In genomic region chr3:138907541-138907940, GRCh38 we compare ENCODE assay signal across 17 cellular contexts. TPM values are rescaled to one million over a fixed set of nuclear protein-coding genes. Genes with fewer than 3 reads are reported as not detected.
DNase-seq lines count a peak whose midpoint lies in the region; ATAC-seq and TF ChIP-seq lines count a peak whose summit lies in the region.
"Had no signal": no experiment of that assay in that cellular context is flagged by ENCODE, and none has a peak within 500 bp of the region (broad histone marks: within the 10 kb centered on the region; RNA-seq: fewer than 3 reads in every experiment).

No MANE protein-coding gene starts in this region.

- H3K27ac ChIP-seq in spleen = peak overlapping the region in 2 of 8 donors; percentile 50 to 60
- H3K27ac ChIP-seq: 22Rv1, BLaER1 had no signal

- WGBS in spleen, 5 donors = 51 to 83% (median 77%) methylated on average over 3 of the region's 3 CpGs

- DNase-seq in SKM-1 treated with dmso at 0.1 percent for 144 hours (lab: John Stamatoyannopoulos, UW; ENCODE audit: unreplicated experiment) = peak; percentile 46
- no peak for DNase-seq in SKM-1 (lab: John Stamatoyannopoulos, UW; ENCODE audit: unreplicated experiment)
- peak; percentile 35 to 43 for DNase-seq in NOMO-1 (lab: John Stamatoyannopoulos, UW; ENCODE audit: unreplicated experiment in 2 of 2)
- peak; percentile 14 for DNase-seq in OCI-M1 (lab: John Stamatoyannopoulos, UW)
- DNase-seq in stimulated activated CD4-positive, alpha-beta T cell treated with anti-CD3 and anti-CD28 coated beads, Interleukin-2, amount 100 ng/mL, for 24 hours = no peak
- DNase-seq in NCI-H1048 (lab: John Stamatoyannopoulos, UW) = no peak
- DNase-seq in spleen = no peak
- DNase-seq: Calu3; CD4-positive, CD25-positive, alpha-beta regulatory T cell; DMS 273 treated with DMSO at 0.1 percent for 48 hours; HCEC 1CT; HFFc6 had no signal

- peaks cover 0 to 5% (median 0%) of the 10 kb centered on the region in 6 donors for H3K4me1 ChIP-seq in spleen
- H3K4me1 ChIP-seq: BLaER1 had no signal

- no peak for ATAC-seq in HG03045 (IDR thresholded peaks at IDR 0.05; ENCODE audit: unreplicated experiment)
- ATAC-seq: GM12878 had no signal

- no peaks in the 10 kb centered on the region for H3K9me3 ChIP-seq in spleen
- H3K9me3 ChIP-seq: BLaER1 had no signal

- H3K36me3 ChIP-seq in spleen = no peaks in the 10 kb centered on the region
- H3K36me3 ChIP-seq: BLaER1 had no signal

- TF ChIP-seq POLR2A in spleen (IDR thresholded peaks at IDR 0.05) = no peak

- H3K4me3 ChIP-seq in spleen = no peak overlapping the region
- H3K4me3 ChIP-seq: BLaER1, GM12878 had no signal

- no peaks in the 10 kb centered on the region for H3K27me3 ChIP-seq in spleen (replicated peaks in 1 of 7)
- H3K27me3 ChIP-seq: BLaER1 had no signal

- no peak for TF ChIP-seq CTCF in spleen (IDR thresholded peaks at IDR 0.05 in 8 of 11, conservative IDR thresholded peaks at IDR 0.05 in 3 of 11)

- intact Hi-C loops in spleen (cut with DNase I; ENCODE audit: low total_unique reads) = no loop called here

RNA-seq across cellular contexts. Expression of gene FOXL2, which starts 39.4 kb away (rescaled TPM):
- total RNA-seq in spleen = not detected
- polyA plus RNA-seq in spleen = not detected
- total RNA-seq: A673; CD4-positive, CD25-positive, alpha-beta regulatory T cell; GM12878 had no signal
- polyA plus RNA-seq: CD4-positive, CD25-positive, alpha-beta regulatory T cell; GM12878 had no signal

RNA-seq across cellular contexts. Expression of gene FOXL2NB, which starts 39.5 kb away (rescaled TPM):
- not detected for total RNA-seq in spleen
- polyA plus RNA-seq in spleen = under 1 TPM in 1 of 3 donors, not detected in 2; 0.04 TPM
- total RNA-seq: A673; CD4-positive, CD25-positive, alpha-beta regulatory T cell; GM12878 had no signal
- polyA plus RNA-seq: CD4-positive, CD25-positive, alpha-beta regulatory T cell; GM12878 had no signal

Comparison
In these comparisons a context has a peak if more than half of its experiments do, and no peak if none do; other contexts are left out.
1. DNase-seq: peak in SKM-1 treated with dmso at 0.1 percent for 144 hours (single experiment), NOMO-1 (2 of 2) and OCI-M1 (single experiment); none in SKM-1 (single experiment), stimulated activated CD4-positive, alpha-beta T cell treated with anti-CD3 and anti-CD28 coated beads, Interleukin-2, amount 100 ng/mL, for 24 hours (0 of 2), NCI-H1048 (single experiment) and spleen (single experiment).